In genomic region chr3:183933160-183933559, GRCh38 we compare ENCODE assay signal across 20 cellular contexts.
"Had no signal": no experiment of that assay in that cellular context is flagged by ENCODE, and none has a peak within 500 bp of the region (broad histone marks: within the 10 kb centered on the region; RNA-seq: fewer than 3 reads in every experiment).

No MANE protein-coding gene starts in this region.

- ATAC-seq: natural killer cell, pancreas had no signal

- H3K27ac ChIP-seq: epithelial cell of prostate, esophagus muscularis mucosa, neural progenitor cell, pancreas, prostate gland, sigmoid colon had no signal

- H2AFZ ChIP-seq: neural progenitor cell had no signal

- H3K4me1 ChIP-seq: esophagus muscularis mucosa, gastrocnemius medialis, neural progenitor cell, pancreas, prostate gland, sigmoid colon had no signal

- FAIRE-seq: keratinocyte, pancreas, small intestine had no signal

- DNase-seq: central memory CD4-positive, alpha-beta T cell; cortex of kidney; effector memory CD4-positive, alpha-beta T cell; gastrocnemius medialis; immature natural killer cell; mammary epithelial cell; natural killer cell; nucleus accumbens; pancreas; retina; sigmoid colon; small intestine; stimulated activated CD4-positive, alpha-beta T cell treated with anti-CD3 and anti-CD28 coated beads, Interleukin-12 subunit alpha, Interleukin-12 subunit beta, amount 100 ng/mL, for 4 hours; stimulated activated naive CD4-positive, alpha-beta T cell treated with Interleukin-2 at 50 U/mL for 16 hours; trophoblast cell had no signal

- H3K27me3 ChIP-seq: esophagus muscularis mucosa, gastrocnemius medialis, neural progenitor cell, pancreas, sigmoid colon had no signal

- H3K4me3 ChIP-seq: esophagus muscularis mucosa, gastrocnemius medialis, neural progenitor cell, pancreas, prostate gland, sigmoid colon had no signal

- H3K9me3 ChIP-seq: esophagus muscularis mucosa, gastrocnemius medialis, pancreas, prostate gland, sigmoid colon had no signal

- H3K4me2 ChIP-seq: neural progenitor cell had no signal

- H3K36me3 ChIP-seq: neural progenitor cell had no signal

- H3K9ac ChIP-seq: neural progenitor cell had no signal
